Comparison of ENCODE assay signal across 27 cellular contexts in the genomic region with DNA sequence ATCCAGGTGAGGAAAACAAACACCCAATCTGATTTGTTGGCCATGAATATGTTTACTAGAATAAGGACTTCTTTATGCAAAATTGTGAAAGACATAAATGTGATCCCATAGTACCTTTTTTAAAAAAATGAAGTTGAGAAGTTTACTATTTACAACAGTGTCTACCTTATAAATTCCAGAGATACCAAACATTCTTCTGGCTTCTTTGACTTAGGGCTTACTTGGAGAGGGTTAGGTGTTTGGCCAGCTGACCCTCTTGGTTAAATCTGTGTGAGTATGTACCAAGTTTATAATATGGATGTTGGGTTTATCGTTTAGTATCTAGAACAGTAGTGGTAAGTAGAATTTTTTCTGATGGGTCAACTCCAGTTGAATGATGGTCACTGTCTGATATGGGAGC.
"Had no signal": no experiment of that assay in that cellular context is flagged by ENCODE, and none has a peak within 500 bp of the region (broad histone marks: within the 10 kb centered on the region; RNA-seq: fewer than 3 reads in every experiment).

No MANE protein-coding gene starts in this region.

- ATAC-seq: effector memory CD8-positive, alpha-beta T cell; gastroesophageal sphincter; left lobe of liver; right lobe of liver; T-cell had no signal

- H3K9me3 ChIP-seq: adrenal gland, gastroesophageal sphincter, right lobe of liver, thoracic aorta, uterus had no signal

- H3K9me3 Mint-ChIP-seq: activated CD4-positive, alpha-beta memory T cell treated with anti-CD3 and anti-CD28 coated beads for 36 hours; activated CD4-positive, alpha-beta T cell treated with anti-CD3 and anti-CD28 coated beads, Interleukin-2, amount 10 ng/mL, durations not matched to agents 24 days and 14 days; activated naive CD4-positive, alpha-beta T cell treated with anti-CD3 and anti-CD28 coated beads, Interleukin-2, amount 50 U/mL, for 72 hours; activated T-helper 2 cell treated with anti-CD3 and anti-CD28 coated beads, Interferon-gamma antibody, Interleukin-2, Interleukin-4, amounts not matched to agents 10 μg/mL and 5 μg/mL and 100 μg/mL, durations not matched to agents 14 hours and 24 hours and 36 hours; brain; effector memory CD8-positive, alpha-beta T cell; immature natural killer cell; nephron; stimulated activated naive CD8-positive, alpha-beta T cell treated with anti-CD3 and anti-CD28 coated beads, Interleukin-15, Interleukin-2, amounts not matched to agents 100 ng/mL and 50 ng/mL, for 24 hours; T-cell had no signal

- H3K4me3 ChIP-seq: adrenal gland, cardiac muscle cell, gastroesophageal sphincter, lung, right lobe of liver, thoracic aorta, uterus had no signal

- H3K4me1 Mint-ChIP-seq: activated CD4-positive, alpha-beta T cell treated with anti-CD3 and anti-CD28 coated beads, Interleukin-2, amount 10 ng/mL, durations not matched to agents 24 days and 14 days; brain; immature natural killer cell; T-cell had no signal

- DNase-seq: activated CD4-positive, alpha-beta T cell treated with anti-CD3 and anti-CD28 coated beads, Interleukin-2, amount 10 ng/mL, durations not matched to agents 24 days and 14 days; activated CD4-positive, CD25-positive, alpha-beta regulatory T cell treated with anti-CD3 and anti-CD28 coated beads, Interleukin-2, amount 50 U/mL, for 72 hours; activated CD8-positive, alpha-beta memory T cell treated with anti-CD3 and anti-CD28 coated beads, Interleukin-2, amount 50 U/mL, for 48 hours; activated T-cell treated with anti-CD3 and anti-CD28 coated beads, Interleukin-2, amount 50 U/mL, for 48 hours; adrenal gland; aorta; cortex of kidney; effector memory CD8-positive, alpha-beta T cell; hippocampal formation; immature natural killer cell; right lobe of liver; stimulated activated CD4-positive, alpha-beta T cell treated with anti-CD3 and anti-CD28 coated beads, Interleukin-12 subunit alpha, Interleukin-12 subunit beta, amount 100 ng/mL, for 4 hours; stimulated activated CD4-positive, alpha-beta T cell treated with anti-CD3 and anti-CD28 coated beads, Interleukin-4, amount 100 ng/mL, for 1 hour; T-cell; uterus; WERI-Rb-1 had no signal

- H3K4me1 ChIP-seq: adrenal gland, gastroesophageal sphincter, right lobe of liver, uterus had no signal

- H3K27me3 Mint-ChIP-seq: activated CD4-positive, alpha-beta memory T cell treated with anti-CD3 and anti-CD28 coated beads for 36 hours; activated CD4-positive, alpha-beta T cell treated with anti-CD3 and anti-CD28 coated beads, Interleukin-2, amount 10 ng/mL, durations not matched to agents 24 days and 14 days; brain; effector memory CD8-positive, alpha-beta T cell; stimulated activated naive CD8-positive, alpha-beta T cell treated with anti-CD3 and anti-CD28 coated beads, Interleukin-15, Interleukin-2, amounts not matched to agents 100 ng/mL and 50 ng/mL, for 24 hours; T-cell had no signal

- H3K36me3 Mint-ChIP-seq: brain had no signal

- H3K27me3 ChIP-seq: adrenal gland, cardiac muscle cell, gastroesophageal sphincter, right lobe of liver, uterus had no signal

- H3K4me3 Mint-ChIP-seq: activated CD4-positive, alpha-beta memory T cell treated with anti-CD3 and anti-CD28 coated beads for 36 hours; activated CD4-positive, alpha-beta T cell treated with anti-CD3 and anti-CD28 coated beads, Interleukin-2, amount 10 ng/mL, durations not matched to agents 24 days and 14 days; brain; effector memory CD8-positive, alpha-beta T cell; immature natural killer cell; nephron; stimulated activated naive CD8-positive, alpha-beta T cell treated with anti-CD3 and anti-CD28 coated beads, Interleukin-15, Interleukin-2, amounts not matched to agents 100 ng/mL and 50 ng/mL, for 24 hours; T-cell had no signal

- H3K27ac Mint-ChIP-seq: activated CD4-positive, alpha-beta memory T cell treated with anti-CD3 and anti-CD28 coated beads for 36 hours; activated CD4-positive, alpha-beta T cell treated with anti-CD3 and anti-CD28 coated beads, Interleukin-2, amount 10 ng/mL, durations not matched to agents 24 days and 14 days; activated naive CD4-positive, alpha-beta T cell treated with anti-CD3 and anti-CD28 coated beads, Interleukin-2, amount 50 U/mL, for 72 hours; activated T-helper 2 cell treated with anti-CD3 and anti-CD28 coated beads, Interferon-gamma antibody, Interleukin-2, Interleukin-4, amounts not matched to agents 10 μg/mL and 5 μg/mL and 100 μg/mL, durations not matched to agents 14 hours and 24 hours and 36 hours; brain; nephron; stimulated activated naive CD8-positive, alpha-beta T cell treated with anti-CD3 and anti-CD28 coated beads, Interleukin-15, Interleukin-2, amounts not matched to agents 100 ng/mL and 50 ng/mL, for 24 hours had no signal

- H3K36me3 ChIP-seq: cardiac muscle cell, thoracic aorta, uterus had no signal

- H3K27ac ChIP-seq: adrenal gland, cardiac muscle cell, gastroesophageal sphincter, right lobe of liver, thoracic aorta, uterus, WERI-Rb-1 had no signal
